ENCODE assay signal across 8 cellular contexts in the genomic region with DNA sequence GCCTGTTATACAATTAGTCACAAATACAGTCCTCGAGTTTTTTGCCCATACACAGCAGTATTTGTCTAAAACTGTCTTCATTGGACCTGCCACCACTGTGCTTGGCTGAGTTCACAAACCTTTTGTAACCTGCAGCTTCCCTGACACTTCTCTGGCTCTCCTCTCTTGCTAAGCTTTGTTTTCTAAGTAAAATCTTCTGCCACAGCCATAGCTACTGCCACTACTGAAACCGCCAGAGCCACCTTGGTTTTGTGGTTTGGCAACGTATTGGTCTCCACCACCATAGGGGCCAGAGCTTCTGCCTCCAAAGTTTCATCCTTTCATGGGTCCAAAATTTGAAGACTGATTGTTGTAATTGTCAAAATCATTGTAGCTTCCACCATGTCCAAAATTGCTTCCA.
"Had no signal": no experiment of that assay in that cellular context is flagged by ENCODE, and none has a peak within 500 bp of the region (broad histone marks: within the 10 kb centered on the region; RNA-seq: fewer than 3 reads in every experiment).

No MANE protein-coding gene starts in this region.

- H3K27ac ChIP-seq: HL-60 had no signal

- H3K4me2 ChIP-seq: GM23338 had no signal

- DNase-seq: H9, HCEC 1CT, IMR-90, KG1 had no signal

- ATAC-seq: GM23338, HepG2, K562 had no signal

- H2AFZ ChIP-seq: GM23338 had no signal

- H3K4me3 ChIP-seq: GM23338, K562 had no signal
